19 cellular contexts compared by ENCODE assay signal in the genomic region with DNA sequence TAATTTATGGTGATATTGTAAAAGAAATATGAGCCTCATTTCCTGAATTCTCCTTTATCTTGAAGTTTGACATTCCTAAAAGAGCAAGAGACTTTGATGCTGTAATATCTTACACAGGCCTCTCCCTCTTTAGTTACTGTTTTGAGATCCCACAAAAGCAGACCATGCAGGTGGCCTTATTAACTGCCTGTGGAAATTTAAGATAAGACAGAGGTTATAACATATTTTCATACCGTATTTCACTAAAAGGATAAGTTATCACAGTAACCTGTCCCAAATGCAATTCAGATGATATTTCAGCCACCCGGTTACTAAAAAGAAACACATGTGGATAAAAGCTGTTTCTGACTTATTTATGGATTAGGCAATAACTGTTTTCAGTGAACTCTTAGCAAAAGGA.
A peak's percentile ranks its signal among the peaks of the same experiment; 100 is the strongest.
DNase-seq lines count a peak whose midpoint lies in the region; ATAC-seq, FAIRE-seq and TF ChIP-seq lines count a peak whose summit lies in the region.
"Had no signal": no experiment of that assay in that cellular context is flagged by ENCODE, and none has a peak within 500 bp of the region (broad histone marks: within the 10 kb centered on the region; RNA-seq: fewer than 3 reads in every experiment).

No MANE protein-coding gene starts in this region.

- H3K36me3 ChIP-seq in GM23248 (ENCODE audit: low read depth) (peaks cover 13% of the 10 kb centered on the region; the same call in 1 of the 2 replicates), OCI-LY7 (ENCODE audit: insufficient read depth, low read length) (no peaks in the 10 kb centered on the region; the same call in 1 of the 2 replicates), PC-3 (ENCODE audit: low read depth, low read length) (no peaks in the 10 kb centered on the region)
- H3K36me3 ChIP-seq: BLaER1 treated with 17β-estradiol and CSF1 and Interleukin-3, amounts not matched to agents 10 nM and 100 nM; HAP-1 had no signal

- H3K36me3 Mint-ChIP-seq in natural killer cell, result no peaks in the 10 kb centered on the region

- H3K4me1 Mint-ChIP-seq in natural killer cell, result no peaks in the 10 kb centered on the region

- no peak overlapping the region for H3K27ac Mint-ChIP-seq in natural killer cell

- H3K4me1 ChIP-seq in GM23248 (ENCODE audit: insufficient read depth) (peaks cover 17% of the 10 kb centered on the region), OCI-LY7 (ENCODE audit: insufficient read depth, low read length, poor library complexity, severe bottlenecking) (peaks cover 18% of the 10 kb centered on the region), PC-3 (ENCODE audit: insufficient read depth, low read length) (no peaks in the 10 kb centered on the region)

- no peak overlapping the region for H3K4me3 Mint-ChIP-seq in natural killer cell

- H3K9me2 ChIP-seq in GM23248 (ENCODE audit: insufficient read depth) (no peaks in the 10 kb centered on the region), OCI-LY7 (ENCODE audit: insufficient read depth, low read length) (no peaks in the 10 kb centered on the region), PC-3 (replicated peaks; ENCODE audit: low read length) (no peaks in the 10 kb centered on the region)

- H3K9ac ChIP-seq in GM23248, result no peak overlapping the region
- no peak overlapping the region for H3K9ac ChIP-seq in PC-3 (ENCODE audit: low read length)
- H3K9ac ChIP-seq: BLaER1 treated with 17β-estradiol and CSF1 and Interleukin-3, amounts not matched to agents 10 nM and 100 nM had no signal

- ATAC-seq in natural killer cell, result no peak
- no peak for ATAC-seq in Right ventricle myocardium superior (ENCODE audit: poor library complexity)
- no peak for ATAC-seq in PC-3
- ATAC-seq: GM12878, Panc1, Right ventricle myocardium inferior had no signal

- H4K20me1 ChIP-seq in GM23248 (ENCODE audit: insufficient read depth), result no peaks in the 10 kb centered on the region
- no peaks in the 10 kb centered on the region for H4K20me1 ChIP-seq in OCI-LY7 (ENCODE audit: insufficient read depth, low read length)
- H4K20me1 ChIP-seq in PC-3 (ENCODE audit: low read length), result no peaks in the 10 kb centered on the region
- H4K20me1 ChIP-seq: BLaER1 treated with 17β-estradiol and CSF1 and Interleukin-3, amounts not matched to agents 10 nM and 100 nM had no signal

- in situ Hi-C loops in GM23248 (cut with MboI), result no loop called here

- H3K9me3 ChIP-seq in GM23248 (ENCODE audit: low read depth) (no peaks in the 10 kb centered on the region), OCI-LY7 (ENCODE audit: low read length) (no peaks in the 10 kb centered on the region; the same call in 1 of the 2 replicates), PC-3 (ENCODE audit: low read length) (no peaks in the 10 kb centered on the region)
- H3K9me3 ChIP-seq: HAP-1 had no signal

- DNase-seq in GM23248 (peak; percentile 37), OCI-LY7 (ENCODE audit: low spot score) (no peak), left kidney (ENCODE audit: low read depth, low spot score) (peak; percentile 12), natural killer cell (no peak), Right ventricle myocardium superior (no peak), D341Med (ENCODE audit: low spot score) (no peak), PC-3 (no peak)
- DNase-seq: DMS53, NCI-H1048, NCI-H2107, NCI-H345, NCI-H69 had no signal

- BruUV-seq in OCI-LY7 (replicated peaks; lab: Mats Ljungman, UMichigan), result no TSS peak
- BruUV-seq in PC-3 (replicated peaks; lab: Mats Ljungman, UMichigan), result no TSS peak

- H3K79me2 ChIP-seq in GM23248 (ENCODE audit: insufficient read depth) (peaks cover 76% of the 10 kb centered on the region), OCI-LY7 (ENCODE audit: insufficient read depth, low read depth, low read length) (no peaks in the 10 kb centered on the region), PC-3 (ENCODE audit: low read length) (no peaks in the 10 kb centered on the region)

- H3K27me3 ChIP-seq in GM23248 (replicated peaks; ENCODE audit: insufficient read depth) (no peaks in the 10 kb centered on the region), PC-3 (ENCODE audit: low read length) (no peaks in the 10 kb centered on the region)
- H3K27me3 ChIP-seq: BLaER1 treated with 17β-estradiol and CSF1 and Interleukin-3, amounts not matched to agents 10 nM and 100 nM had no signal

- no peak overlapping the region for H3K4me3 ChIP-seq in GM23248
- no peak overlapping the region for H3K4me3 ChIP-seq in OCI-LY7 (ENCODE audit: low read depth, low read length, poor library complexity, severe bottlenecking)
- H3K4me3 ChIP-seq in PC-3 (ENCODE audit: low read length), result no peak overlapping the region
- H3K4me3 ChIP-seq: BLaER1 treated with 17β-estradiol and CSF1 and Interleukin-3, amounts not matched to agents 10 nM and 100 nM; GM12878; HAP-1 had no signal

- no peak for TF ChIP-seq CTCF in OCI-LY7 (conservative IDR thresholded peaks at IDR 0.05; ENCODE audit: low read length)
- TF ChIP-seq CTCF in natural killer cell (IDR thresholded peaks at IDR 0.05), result no peak
- TF ChIP-seq CTCF in PC-3 (conservative IDR thresholded peaks at IDR 0.05; ENCODE audit: low read depth, low read length), result no peak

- H3K4me2 ChIP-seq in GM23248 (ENCODE audit: unreplicated experiment), result no peak overlapping the region
- H3K4me2 ChIP-seq in OCI-LY7 (ENCODE audit: low read length), result no peak overlapping the region
- H3K4me2 ChIP-seq in PC-3 (ENCODE audit: low read length), result no peak overlapping the region

- 6 to 9% methylated on average over 2 of the region's 2 CpGs for WGBS in GM23248 (ENCODE audit: low coverage in 1 of 2, low lambda C conversion rate in 2 of 2, missing lambda C conversion rate in 2 of 2), 2 experiments

- no peaks in the 10 kb centered on the region for H3K27me3 Mint-ChIP-seq in natural killer cell (ENCODE audit: low read depth in 2 of 2)

- no peak overlapping the region for H3K27ac ChIP-seq in GM23248
- no peak overlapping the region for H3K27ac ChIP-seq in OCI-LY7 (ENCODE audit: low read depth, low read length, poor library complexity, severe bottlenecking)
- no peak overlapping the region for H3K27ac ChIP-seq in PC-3 (ENCODE audit: low read length)

- H3K9me3 Mint-ChIP-seq in natural killer cell, result peaks cover 9 to 17% of the 10 kb centered on the region in 2 donors

- POLR2A ChIA-PET in OCI-LY7 (lab: Charles Lee), result interaction anchor here (0.9 kb wide), 1 partner anchor 1426 kb away, joined by 3 read pairs; no protein-coding TSS in a partner anchor
- POLR2A ChIA-PET in PC-3 (lab: Charles Lee; ENCODE audit: unreplicated experiment), result no interaction called here

- H2AFZ ChIP-seq in GM23248 (no peak overlapping the region), OCI-LY7 (ENCODE audit: low read length) (peak overlapping the region; percentile 22; the same call in 1 of the 2 replicates), PC-3 (ENCODE audit: low read length) (no peak overlapping the region)

- H3F3A ChIP-seq in GM23248 (ENCODE audit: insufficient read depth) (0 out of 2 replicates have a peak, but pooled peaks cover 6% of the 10 kb centered on the region), PC-3 (ENCODE audit: low read length, unreplicated experiment) (no peaks in the 10 kb centered on the region)

- peak; percentile 96 for FAIRE-seq in endometrium (lab: Jason Lieb, UNC)
- FAIRE-seq: GM12878, GM18507 had no signal

- CTCF ChIA-PET in OCI-LY7 (lab: Charles Lee; ENCODE audit: unreplicated experiment), result no interaction called here
- CTCF ChIA-PET in PC-3 (lab: Charles Lee), result no interaction called here

- intact Hi-C loops in OCI-LY7 (cut with micrococcal nuclease; ENCODE audit: unreplicated experiment), result no loop called here
- intact Hi-C loops in natural killer cell (cut with micrococcal nuclease), result no loop called here
- intact Hi-C loops in Right ventricle myocardium superior (cut with DNase I), result no loop called here
- intact Hi-C loops in PC-3 (cut with micrococcal nuclease), result no loop called here

Comparison
In these comparisons a context has a peak if more than half of its experiments do, and no peak if none do; other contexts are left out.
1. DNase-seq: peak in GM23248 (single experiment) and left kidney (single experiment); none in OCI-LY7 (single experiment), natural killer cell (single experiment), Right ventricle myocardium superior (single experiment), D341Med (single experiment) and PC-3 (single experiment).